In genomic region chr10:60238408-60239100, GRCh38 we compare ENCODE assay signal across 8 cellular contexts.
A peak's percentile ranks its signal among the peaks of the same experiment; 100 is the strongest.
DNase-seq lines count a peak whose midpoint lies in the region; ATAC-seq, FAIRE-seq and TF ChIP-seq lines count a peak whose summit lies in the region.

No MANE protein-coding gene starts in this region.

- peaks cover 2% of the 10 kb centered on the region for H3K36me3 Mint-ChIP-seq in memory B cell

- H3K9me3 ChIP-seq in mammary epithelial cell (replicated peaks; ENCODE audit: insufficient read depth, low read length): no peaks in the 10 kb centered on the region

- H3K9ac ChIP-seq in mammary epithelial cell (ENCODE audit: insufficient read depth, low read length): no peak overlapping the region

- CTCF ChIA-PET in mammary epithelial cell (lab: Charles Lee; ENCODE audit: low non-redundant PET): interaction anchor here (0.8 kb wide), 1 partner anchor 195 kb away, joined by 6 read pairs; no protein-coding TSS in a partner anchor

- no peak for TF ChIP-seq POLR2A in GM12892 (IDR thresholded peaks at IDR 0.05; ENCODE audit: low read depth, low read length)

- no peak overlapping the region; the same call in 1 of the 2 replicates for H3K27ac ChIP-seq in C4-2B
- H3K27ac ChIP-seq in mammary epithelial cell (ENCODE audit: insufficient read depth, low read depth, low read length): no peak overlapping the region

- H3K27ac Mint-ChIP-seq in memory B cell: peak overlapping the region; percentile 90

- peaks cover 4% of the 10 kb centered on the region for H3K4me1 ChIP-seq in mammary epithelial cell (ENCODE audit: insufficient read depth, low read length)

- H3K79me2 ChIP-seq in mammary epithelial cell (ENCODE audit: insufficient read depth, low read length): no peaks in the 10 kb centered on the region

- H3K4me2 ChIP-seq in mammary epithelial cell (ENCODE audit: insufficient read depth, low read depth, low read length): no peak overlapping the region

- in situ Hi-C loops in mammary epithelial cell (cut with MboI; ENCODE audit: low sequenced_read_pairs in 2 of 2): no loop called here

- no peak overlapping the region for H2AFZ ChIP-seq in mammary epithelial cell (ENCODE audit: low read depth, low read length)

- DNase-seq in GM12892 (ENCODE audit: insufficient read length) (peak; percentile 19), MV-4-11 (lab: John Stamatoyannopoulos, UW) (peak; percentile 51), mammary epithelial cell (peak; percentile 24), memory B cell (ENCODE audit: low spot score in 2 of 2) (peak in 1 of 2 donors; percentile 20), OCI-M2 (lab: John Stamatoyannopoulos, UW; ENCODE audit: unreplicated experiment) (no peak), SHP77 treated with DMSO at 0.1 percent for 48 hours (lab: John Stamatoyannopoulos, UW) (no peak)

- dilution Hi-C loops in mammary epithelial cell (cut with HindIII; ENCODE audit: low sequenced_read_pairs): no loop called here

- FAIRE-seq in GM12892 (lab: Jason Lieb, UNC): peak; percentile 46

- H3K36me3 ChIP-seq in mammary epithelial cell (ENCODE audit: insufficient read depth, low read length): no peaks in the 10 kb centered on the region

- H3K27me3 Mint-ChIP-seq in memory B cell: no peaks in the 10 kb centered on the region

- H3K4me3 Mint-ChIP-seq in memory B cell: peak overlapping the region; percentile 65

- intact Hi-C loops in mammary epithelial cell (cut with micrococcal nuclease): loop anchor here (1.0 kb wide), 1 partner anchor 196 kb away; no protein-coding TSS in a partner anchor

- H4K20me1 ChIP-seq in mammary epithelial cell (ENCODE audit: insufficient read depth, low read length): no peaks in the 10 kb centered on the region

- BruUV-seq in mammary epithelial cell (replicated peaks; lab: Mats Ljungman, UMichigan): no TSS peak

- H3K4me3 ChIP-seq in mammary epithelial cell (replicated peaks in 1 of 3; ENCODE audit: insufficient read depth in 1 of 3, low read depth in 2 of 3, low read length in 3 of 3): no peak overlapping the region

- peaks cover 43% of the 10 kb centered on the region for H3K4me1 Mint-ChIP-seq in memory B cell

- H3K27me3 ChIP-seq in mammary epithelial cell (ENCODE audit: insufficient read depth, low read length): no peaks in the 10 kb centered on the region

- ATAC-seq in HG02623 (IDR thresholded peaks at IDR 0.05; ENCODE audit: unreplicated experiment) (peak; percentile 41), memory B cell (ENCODE audit: low read depth) (peak; percentile 40)

- H3K9me3 Mint-ChIP-seq in memory B cell: peaks cover 2% of the 10 kb centered on the region

- TF ChIP-seq CTCF in C4-2B (conservative IDR thresholded peaks at IDR 0.05) (peak; percentile 26; the same call in 1 of the 2 replicates), mammary epithelial cell (conservative IDR thresholded peaks at IDR 0.05 in 1 of 2, IDR thresholded peaks at IDR 0.05 in 1 of 2; ENCODE audit: extremely low read depth in 1 of 2, insufficient read depth in 1 of 2, low read depth in 1 of 2, low read length in 2 of 2) (peak; percentile 22 to 55)

Comparison
In these comparisons a context has a peak if more than half of its experiments do, and no peak if none do; other contexts are left out.
1. DNase-seq: peak in GM12892 (single experiment), MV-4-11 (single experiment) and mammary epithelial cell (single experiment); none in OCI-M2 (single experiment) and SHP77 treated with DMSO at 0.1 percent for 48 hours (single experiment).